8 cellular contexts compared by ENCODE assay signal in genomic region chr11:112962854-112963367, GRCh38. TPM values are rescaled to one million over a fixed set of nuclear protein-coding genes. Genes with fewer than 3 reads are reported as not detected.
A peak's percentile ranks its signal among the peaks of the same experiment; 100 is the strongest.
DNase-seq lines count a peak whose midpoint lies in the region; ATAC-seq and TF ChIP-seq lines count a peak whose summit lies in the region.

No MANE protein-coding gene starts in this region.

- H3K4me2 ChIP-seq in GM23338 = peak overlapping the region; percentile 98

- peaks cover 29% of the 10 kb centered on the region for H3K27me3 Mint-ChIP-seq in GM23338 (ENCODE audit: insufficient read depth, low read depth, poor library complexity)

- no peaks in the 10 kb centered on the region for H4K20me1 ChIP-seq in GM23338 (replicated peaks; ENCODE audit: insufficient read depth)

- peaks cover 10% of the 10 kb centered on the region for H3K4me1 Mint-ChIP-seq in GM23338

- H3K27ac Mint-ChIP-seq in GM23338 = no peak overlapping the region

- POLR2A ChIA-PET in A673 (lab: Charles Lee; ENCODE audit: low non-redundant PET) = interaction anchor here (0.6 kb wide), 1 partner anchor 671 kb away, joined by 3 read pairs; no protein-coding TSS in a partner anchor

- CTCF ChIA-PET in A673 (lab: Charles Lee) = no interaction called here

- TF ChIP-seq CTCF in A673 (conservative IDR thresholded peaks at IDR 0.05; ENCODE audit: low read depth, low read length) = no peak
- TF ChIP-seq CTCF in GM23338 (conservative IDR thresholded peaks at IDR 0.05; ENCODE audit: low read depth in 2 of 2) = no peak
- TF ChIP-seq CTCF in upper lobe of right lung (IDR thresholded peaks at IDR 0.05) = no peak

- intact Hi-C loops in A673 (cut with micrococcal nuclease; ENCODE audit: unreplicated experiment) (loop anchor here (2.0 to 5.0 kb wide), 4 partner anchors 149 to 671 kb away; no protein-coding TSS in a partner anchor), upper lobe of right lung (cut with DNase I) (no loop called here)

- no peaks in the 10 kb centered on the region for H3K36me3 Mint-ChIP-seq in GM23338 (ENCODE audit: low read depth)

- H2AFZ ChIP-seq in GM23338 = peak overlapping the region; percentile 80; the same call in 1 of the 2 replicates

- peaks cover 3% of the 10 kb centered on the region for H3K4me1 ChIP-seq in A673 (ENCODE audit: insufficient read depth, low read length, poor library complexity, severe bottlenecking)
- H3K4me1 ChIP-seq in GM23338 (ENCODE audit: insufficient read depth) = peaks cover 15% of the 10 kb centered on the region
- peaks cover 0 to 4% of the 10 kb centered on the region in 2 donors for H3K4me1 ChIP-seq in esophagus (ENCODE audit: control insufficient read depth in 2 of 2, insufficient read depth in 2 of 2, low read length in 1 of 2)
- peaks cover 20% of the 10 kb centered on the region for H3K4me1 ChIP-seq in mononuclear cell (ENCODE audit: insufficient read depth, low read length)
- peaks cover 11% of the 10 kb centered on the region for H3K4me1 ChIP-seq in upper lobe of right lung

- BruUV-seq in A673 (replicated peaks; lab: Mats Ljungman, UMichigan) = no TSS peak

- no peaks in the 10 kb centered on the region for H3K79me2 ChIP-seq in GM23338 (replicated peaks; ENCODE audit: insufficient read depth)

- H3K9me3 Mint-ChIP-seq in GM23338 = no peaks in the 10 kb centered on the region; the same call in 2 of the 3 replicates

- H3K36me3 ChIP-seq in A673 (ENCODE audit: insufficient read depth, low read length, poor library complexity, severe bottlenecking) (no peaks in the 10 kb centered on the region), GM23338 (ENCODE audit: insufficient read depth) (no peaks in the 10 kb centered on the region), esophagus (ENCODE audit: control insufficient read depth in 2 of 2, insufficient read depth in 2 of 2, low read length in 1 of 2) (no peaks in the 10 kb centered on the region), upper lobe of right lung (no peaks in the 10 kb centered on the region)

- DNase-seq in A673 (ENCODE audit: low spot score) (peak; percentile 65), GM23338 (ENCODE audit: low spot score) (peak; percentile 71), NOMO-1 (lab: John Stamatoyannopoulos, UW; ENCODE audit: unreplicated experiment in 2 of 2) (peak; percentile 23 to 36), upper lobe of right lung (peak; percentile 65), activated gamma-delta T cell (lab: John Stamatoyannopoulos, UW) (no peak)

- no peaks in the 10 kb centered on the region for H3K9me2 ChIP-seq in GM23338 (ENCODE audit: insufficient read depth)

- 1 to 2% methylated on average over 55 of the region's 55 CpGs for WGBS in esophagus, 2 donors

- H3K4me3 Mint-ChIP-seq in GM23338 = peak overlapping the region; percentile 92

- H3K9me3 ChIP-seq in A673 (ENCODE audit: low read depth, low read length, poor library complexity, severe bottlenecking) (no peaks in the 10 kb centered on the region), esophagus (ENCODE audit: control insufficient read depth in 2 of 2, insufficient read depth in 1 of 2, low read depth in 1 of 2, low read length in 1 of 2) (peaks cover 0 to 2% of the 10 kb centered on the region in 2 donors), mononuclear cell (ENCODE audit: low read depth, low read length) (no peaks in the 10 kb centered on the region), upper lobe of right lung (no peaks in the 10 kb centered on the region)

- peak overlapping the region; percentile 61 for H3K4me3 ChIP-seq in A673 (ENCODE audit: low read depth, low read length, poor library complexity, severe bottlenecking)
- H3K4me3 ChIP-seq in GM23338 = peak overlapping the region; percentile 89
- peak overlapping the region; percentile 38 to 40 for H3K4me3 ChIP-seq in esophagus (ENCODE audit: low read depth in 1 of 2, low read length in 2 of 2)
- H3K4me3 ChIP-seq in mononuclear cell (ENCODE audit: low read length) = peak overlapping the region; percentile 13
- peak overlapping the region; percentile 46 for H3K4me3 ChIP-seq in upper lobe of right lung

- H3K27me3 ChIP-seq in A673 (replicated peaks; ENCODE audit: insufficient read depth, low read depth, low read length, poor library complexity) (peaks cover 35% of the 10 kb centered on the region), GM23338 (ENCODE audit: insufficient read depth) (peaks cover 61% of the 10 kb centered on the region), esophagus (ENCODE audit: control insufficient read depth in 1 of 2, insufficient read depth in 2 of 2, low read length in 2 of 2) (peaks cover 0 to 21% of the 10 kb centered on the region in 2 donors), mononuclear cell (ENCODE audit: insufficient read depth, low read length) (peaks cover 86% of the 10 kb centered on the region), upper lobe of right lung (peaks cover 80% of the 10 kb centered on the region)

- H3F3A ChIP-seq in GM23338 (replicated peaks; ENCODE audit: low read depth) = no peaks in the 10 kb centered on the region

- H3K27ac ChIP-seq in A673 (ENCODE audit: low read depth, low read length, poor library complexity, severe bottlenecking) = no peak overlapping the region
- no peak overlapping the region for H3K27ac ChIP-seq in GM23338 (ENCODE audit: low read depth)
- peak overlapping the region in 1 of 2 donors; percentile 18 for H3K27ac ChIP-seq in esophagus (ENCODE audit: low read depth in 2 of 2, low read length in 1 of 2)
- H3K27ac ChIP-seq in upper lobe of right lung = no peak overlapping the region

- peak; percentile 54 for ATAC-seq in GM23338
- peak; percentile 50 for ATAC-seq in upper lobe of right lung
- no peak for ATAC-seq in HG03159 (IDR thresholded peaks at IDR 0.05; ENCODE audit: unreplicated experiment)

TF ChIP-seq in GM23338, 12 proteins besides CTCF, POLR2A, EP300 and RAD21:
- TF ChIP-seq REST (IDR thresholded peaks at IDR 0.05; ENCODE audit: unreplicated experiment) (no peak), EZH2phosphoT487 (IDR thresholded peaks at IDR 0.05; ENCODE audit: unreplicated experiment) (no peak), ZNF331 (CRISPR knock-in tag; IDR thresholded peaks at IDR 0.05; ENCODE audit: low read depth) (no peak), ETS1 (IDR thresholded peaks at IDR 0.05) (no peak)

RNA-seq across cellular contexts. Expression of gene NCAM1, which starts 1.7 kb away (rescaled TPM):
- total RNA-seq in A673 (2021) (12.0 and 14.3 TPM in 2 replicates), mononuclear cell (9.6 TPM), upper lobe of right lung (4.2 TPM)
- total RNA-seq in GM23338 (2014; rRNA removed; shearing (Covaris generic)) = 1.6 and 4.6 TPM in 2 replicates
- polyA plus RNA-seq in GM23338 (2016; fragmentation: Nextera tagmentation; extraction: Ambion mirVana) (0.76 and 0.97 TPM in 2 replicates), esophagus (1 to 10 TPM; 1.7 to 2.2 TPM)

Comparison
In these comparisons a context has a peak if more than half of its experiments do, and no peak if none do; other contexts are left out.
1. H3K4me3 ChIP-seq: peak in every context shown above with its lines; median percentile 89 in GM23338; 61 in A673; 46 in upper lobe of right lung; 39 in esophagus; 13 in mononuclear cell.